10 cellular contexts compared by ENCODE assay signal in genomic region chr13:75368167-75368566, GRCh38.
DNase-seq lines count a peak whose midpoint lies in the region; ATAC-seq, FAIRE-seq and TF ChIP-seq lines count a peak whose summit lies in the region.
"Had no signal": no experiment of that assay in that cellular context is flagged by ENCODE, and none has a peak within 500 bp of the region (broad histone marks: within the 10 kb centered on the region; RNA-seq: fewer than 3 reads in every experiment).

No MANE protein-coding gene starts in this region.

- H3K27ac ChIP-seq in keratinocyte (ENCODE audit: control insufficient read depth, insufficient read depth, low read length) (no peak overlapping the region), subcutaneous abdominal adipose tissue (ENCODE audit: low read depth, low read length) (peak overlapping the region; percentile 79)

- no peak overlapping the region for H3K9ac ChIP-seq in keratinocyte (ENCODE audit: control insufficient read depth, extremely low read depth, insufficient read depth, low read length)
- peak overlapping the region in 1 of 5 donors; percentile 39 for H3K9ac ChIP-seq in subcutaneous abdominal adipose tissue (ENCODE audit: low read length in 5 of 5)

- H4K20me1 ChIP-seq in keratinocyte (ENCODE audit: control insufficient read depth, extremely low read depth, insufficient read depth, low read length): no peaks in the 10 kb centered on the region

- H3K36me3 Mint-ChIP-seq in activated naive CD4-positive, alpha-beta T cell treated with anti-CD3 and anti-CD28 coated beads, Interleukin-2, amount 50 U/mL, for 72 hours: no peaks in the 10 kb centered on the region

- ATAC-seq in activated naive CD4-positive, alpha-beta T cell treated with anti-CD3 and anti-CD28 coated beads, Interleukin-2, amount 50 U/mL, for 72 hours: peak; percentile 18 to 47
- ATAC-seq in HG03457 (IDR thresholded peaks at IDR 0.05; ENCODE audit: unreplicated experiment) (no peak), GM18520 (IDR thresholded peaks at IDR 0.05; ENCODE audit: unreplicated experiment) (no peak)

- no peak overlapping the region for H2AFZ ChIP-seq in keratinocyte (ENCODE audit: control insufficient read depth, low read length)

- no peaks in the 10 kb centered on the region for H3K36me3 ChIP-seq in keratinocyte (ENCODE audit: control insufficient read depth in 2 of 2, extremely low read depth in 1 of 2, insufficient read depth in 2 of 2, low read length in 2 of 2)
- H3K36me3 ChIP-seq in subcutaneous abdominal adipose tissue (ENCODE audit: control insufficient read depth in 5 of 5, insufficient read depth in 5 of 5, low read length in 5 of 5): no peaks in the 10 kb centered on the region
- H3K36me3 ChIP-seq: BE2C had no signal

- no peak for TF ChIP-seq CTCF in keratinocyte (optimal IDR thresholded peaks at IDR 0.05 in 1 of 3, IDR thresholded peaks at IDR 0.05 in 1 of 3, conservative IDR thresholded peaks at IDR 0.05 in 1 of 3; ENCODE audit: extremely low read depth in 1 of 3, insufficient read depth in 2 of 3, low read length in 3 of 3)

- H3K9me3 ChIP-seq in keratinocyte (ENCODE audit: control insufficient read depth, low read depth, low read length) (no peaks in the 10 kb centered on the region), subcutaneous abdominal adipose tissue (ENCODE audit: control insufficient read depth in 5 of 5, low read length in 5 of 5) (no peaks in the 10 kb centered on the region)
- H3K9me3 ChIP-seq: BE2C had no signal

- H3K9me1 ChIP-seq in keratinocyte (ENCODE audit: control insufficient read depth, extremely low read depth, insufficient read depth, low read length): no peaks in the 10 kb centered on the region

- H3K79me2 ChIP-seq in keratinocyte (ENCODE audit: control insufficient read depth, insufficient read depth, low read length): no peaks in the 10 kb centered on the region

- H3K27me3 ChIP-seq in keratinocyte (ENCODE audit: control insufficient read depth, extremely low read depth, insufficient read depth, low read length): no peaks in the 10 kb centered on the region
- no peaks in the 10 kb centered on the region for H3K27me3 ChIP-seq in subcutaneous abdominal adipose tissue (ENCODE audit: control insufficient read depth in 5 of 5, insufficient read depth in 4 of 5, low read length in 5 of 5)
- H3K27me3 ChIP-seq: BE2C had no signal

- peak; percentile 71 for FAIRE-seq in keratinocyte (lab: Jason Lieb, UNC)
- no peak for FAIRE-seq in GM19239 (lab: Jason Lieb, UNC)

- dilution Hi-C loops in keratinocyte (cut with MboI; ENCODE audit: extremely low pct_ligation_motif_present, low sequenced_read_pairs): no loop called here

- peaks cover 43% of the 10 kb centered on the region for H3K4me1 ChIP-seq in keratinocyte (ENCODE audit: control insufficient read depth, extremely low read depth, insufficient read depth, low read length)
- peaks cover 5 to 37% (median 31%) of the 10 kb centered on the region in 5 donors for H3K4me1 ChIP-seq in subcutaneous abdominal adipose tissue (ENCODE audit: control insufficient read depth in 5 of 5, insufficient read depth in 5 of 5, low read length in 5 of 5)

- no peak overlapping the region for H3K4me2 ChIP-seq in keratinocyte (ENCODE audit: control insufficient read depth, extremely low read depth, insufficient read depth, low read depth, low read length)

- peak overlapping the region in 1 of 2 donors; percentile 77 for H3K27ac Mint-ChIP-seq in activated naive CD4-positive, alpha-beta T cell treated with anti-CD3 and anti-CD28 coated beads, Interleukin-2, amount 50 U/mL, for 72 hours

- no peaks in the 10 kb centered on the region for H3K9me3 Mint-ChIP-seq in activated naive CD4-positive, alpha-beta T cell treated with anti-CD3 and anti-CD28 coated beads, Interleukin-2, amount 50 U/mL, for 72 hours

- no peak overlapping the region for H3K4me3 ChIP-seq in keratinocyte (ENCODE audit: control insufficient read depth in 2 of 3, extremely low read depth in 1 of 3, insufficient read depth in 2 of 3, low read depth in 1 of 3, low read length in 3 of 3)
- H3K4me3 ChIP-seq in subcutaneous abdominal adipose tissue (ENCODE audit: low read depth in 1 of 5, low read length in 5 of 5): no peak overlapping the region

- no peak for DNase-seq in activated naive CD4-positive, alpha-beta T cell treated with anti-CD3 and anti-CD28 coated beads, Interleukin-2, amount 50 U/mL, for 72 hours (ENCODE audit: low spot score in 2 of 2)
- DNase-seq in activated naive CD4-positive, alpha-beta T cell treated with Interleukin-2 at 50 U/mL for 16 hours: no peak
- DNase-seq in astrocyte of the hippocampus (ENCODE audit: low read depth, low spot score) (peak; percentile 92), keratinocyte (ENCODE audit: low read depth, low spot score) (no peak), GM19239 (ENCODE audit: insufficient read length, low spot score) (no peak)
- DNase-seq: BE2C, glutamatergic neuron had no signal

Comparison
In these comparisons a context has a peak if more than half of its experiments do, and no peak if none do; other contexts are left out.
1. ATAC-seq: peak in activated naive CD4-positive, alpha-beta T cell treated with anti-CD3 and anti-CD28 coated beads, Interleukin-2, amount 50 U/mL, for 72 hours (2 of 2); none in HG03457 (single experiment) and GM18520 (single experiment).